Comparison of ENCODE assay signal across 10 cellular contexts in genomic region chr20:40682104-40683045, GRCh38. TPM values are rescaled to one million over a fixed set of nuclear protein-coding genes. Genes with fewer than 3 reads are reported as not detected.
A peak's percentile ranks its signal among the peaks of the same experiment; 100 is the strongest.
DNase-seq lines count a peak whose midpoint lies in the region; ATAC-seq and TF ChIP-seq lines count a peak whose summit lies in the region.
"Had no signal": no experiment of that assay in that cellular context is flagged by ENCODE, and none has a peak within 500 bp of the region (broad histone marks: within the 10 kb centered on the region; RNA-seq: fewer than 3 reads in every experiment).

No MANE protein-coding gene starts in this region.

- H3K27ac Mint-ChIP-seq in T-helper 1 cell treated with Interleukin-12 subunit alpha and Interleukin-12 subunit beta and Interleukin-4 antibody, amounts not matched to agents 30 μg/mL and 1 μg/mL, for 36 hours = peak overlapping the region; percentile 41
- H3K27ac Mint-ChIP-seq: activated CD8-positive, alpha-beta T cell treated with anti-CD3 and anti-CD28 coated beads, Interleukin-2, amount 10 ng/mL, durations not matched to agents 7 days and 5 days had no signal

- H3K9me3 Mint-ChIP-seq in T-helper 1 cell treated with Interleukin-12 subunit alpha and Interleukin-12 subunit beta and Interleukin-4 antibody, amounts not matched to agents 30 μg/mL and 1 μg/mL, for 36 hours = no peaks in the 10 kb centered on the region

- intact Hi-C loops in upper lobe of right lung (cut with DNase I) = no loop called here

- no peak overlapping the region for H3K4me3 Mint-ChIP-seq in T-helper 1 cell treated with Interleukin-12 subunit alpha and Interleukin-12 subunit beta and Interleukin-4 antibody, amounts not matched to agents 30 μg/mL and 1 μg/mL, for 36 hours
- H3K4me3 Mint-ChIP-seq: activated CD8-positive, alpha-beta T cell treated with anti-CD3 and anti-CD28 coated beads, Interleukin-2, amount 10 ng/mL, durations not matched to agents 7 days and 5 days had no signal

- ATAC-seq in upper lobe of right lung (peak; percentile 55), GM19023 (IDR thresholded peaks at IDR 0.05; ENCODE audit: unreplicated experiment) (no peak)
- ATAC-seq: activated CD8-positive, alpha-beta T cell treated with anti-CD3 and anti-CD28 coated beads, Interleukin-2, amount 10 ng/mL, durations not matched to agents 7 days and 5 days had no signal

- H3K4me1 ChIP-seq in cardiac muscle cell (ENCODE audit: low read depth) = peaks cover 10% of the 10 kb centered on the region
- peaks cover 6 to 17% of the 10 kb centered on the region in 2 donors for H3K4me1 ChIP-seq in muscle layer of duodenum (ENCODE audit: control insufficient read depth in 1 of 2, insufficient read depth in 2 of 2, low read length in 2 of 2)
- H3K4me1 ChIP-seq in upper lobe of right lung = peaks cover 29% of the 10 kb centered on the region

- H3K4me1 Mint-ChIP-seq in T-helper 1 cell treated with Interleukin-12 subunit alpha and Interleukin-12 subunit beta and Interleukin-4 antibody, amounts not matched to agents 30 μg/mL and 1 μg/mL, for 36 hours (ENCODE audit: low read depth) = no peaks in the 10 kb centered on the region

- H3K27me3 Mint-ChIP-seq in T-helper 1 cell treated with Interleukin-12 subunit alpha and Interleukin-12 subunit beta and Interleukin-4 antibody, amounts not matched to agents 30 μg/mL and 1 μg/mL, for 36 hours (ENCODE audit: low read depth) = peaks cover 83% of the 10 kb centered on the region

- TF ChIP-seq CTCF in cardiac muscle cell (IDR thresholded peaks at IDR 0.05; ENCODE audit: low read depth, low read length) = no peak
- no peak for TF ChIP-seq CTCF in upper lobe of right lung (IDR thresholded peaks at IDR 0.05)

- H3K27ac ChIP-seq in cardiac muscle cell = no peak overlapping the region
- H3K27ac ChIP-seq in muscle layer of duodenum (ENCODE audit: low read length) = no peak overlapping the region
- H3K27ac ChIP-seq in upper lobe of right lung = peak overlapping the region; percentile 78

- H3K4me3 ChIP-seq in cardiac muscle cell (peak overlapping the region; percentile 32), muscle layer of duodenum (ENCODE audit: low read depth in 1 of 2, low read length in 2 of 2) (peak overlapping the region; percentile 28 to 46), upper lobe of right lung (peak overlapping the region; percentile 51)

- no peaks in the 10 kb centered on the region for H3K36me3 Mint-ChIP-seq in T-helper 1 cell treated with Interleukin-12 subunit alpha and Interleukin-12 subunit beta and Interleukin-4 antibody, amounts not matched to agents 30 μg/mL and 1 μg/mL, for 36 hours (ENCODE audit: low read depth)

- DNase-seq in T-helper 1 cell (no peak), cardiac muscle cell (ENCODE audit: low read depth in 1 of 2, low spot score in 1 of 2) (peak in 1 of 2 donors; percentile 67), upper lobe of right lung (peak; percentile 73), DMS 273 (lab: John Stamatoyannopoulos, UW; ENCODE audit: unreplicated experiment) (no peak), NCI-H146 (lab: John Stamatoyannopoulos, UW) (no peak)
- DNase-seq: activated CD8-positive, alpha-beta T cell treated with anti-CD3 and anti-CD28 coated beads, Interleukin-2, amount 10 ng/mL, durations not matched to agents 7 days and 5 days; NCI-H1436 treated with DMSO at 0.1 percent for 48 hours had no signal

- H3K27me3 ChIP-seq in cardiac muscle cell (peaks cover 100% of the 10 kb centered on the region), muscle layer of duodenum (ENCODE audit: low read depth, low read length) (peaks cover 7% of the 10 kb centered on the region), upper lobe of right lung (no peaks in the 10 kb centered on the region)

- H3K36me3 ChIP-seq in cardiac muscle cell (no peaks in the 10 kb centered on the region), muscle layer of duodenum (ENCODE audit: control insufficient read depth in 1 of 2, insufficient read depth in 2 of 2, low read length in 2 of 2) (no peaks in the 10 kb centered on the region), upper lobe of right lung (no peaks in the 10 kb centered on the region)

- H3K9me3 ChIP-seq in cardiac muscle cell (ENCODE audit: low read depth) (no peaks in the 10 kb centered on the region), muscle layer of duodenum (ENCODE audit: control insufficient read depth in 1 of 2, low read length in 2 of 2) (no peaks in the 10 kb centered on the region), upper lobe of right lung (no peaks in the 10 kb centered on the region)

RNA-seq across cellular contexts. Expression of gene MAFB, which starts 6.7 kb away (rescaled TPM):
- total RNA-seq in cardiac muscle cell (2.0 and 3.2 TPM in 2 replicates), upper lobe of right lung (37.3 TPM)
- 0.84 and 2.3 TPM in 2 replicates for polyA plus RNA-seq in cardiac muscle cell
